15 cellular contexts compared by ENCODE assay signal in genomic region chr1:179012033-179012432, GRCh38. TPM values are rescaled to one million over a fixed set of nuclear protein-coding genes. Genes with fewer than 3 reads are reported as not detected.
DNase-seq lines count a peak whose midpoint lies in the region; ATAC-seq and TF ChIP-seq lines count a peak whose summit lies in the region.
"Had no signal": no experiment of that assay in that cellular context is flagged by ENCODE, and none has a peak within 500 bp of the region (broad histone marks: within the 10 kb centered on the region; RNA-seq: fewer than 3 reads in every experiment).

No MANE protein-coding gene starts in this region.

- no peaks in the 10 kb centered on the region for H3K9me3 ChIP-seq in gastrocnemius medialis
- H3K9me3 ChIP-seq: BLaER1, Caco-2 had no signal

- no peak for TF ChIP-seq POLR2A in gastrocnemius medialis (IDR thresholded peaks at IDR 0.05)

- H3K36me3 ChIP-seq in gastrocnemius medialis = no peaks in the 10 kb centered on the region
- H3K36me3 ChIP-seq: BLaER1 had no signal

- DNase-seq in LHCN-M2 (ENCODE audit: low read depth) = peak; percentile 36
- peak; percentile 36 for DNase-seq in dedifferentiated amniotic fluid mesenchymal stem cell (ENCODE audit: extremely low spot score)
- peak; percentile 69 for DNase-seq in fibroblast of the aortic adventitia (ENCODE audit: low read depth)
- no peak for DNase-seq in gastrocnemius medialis
- no peak for DNase-seq in NOMO-1 treated with dmso at 0.1 percent for 144 hours (lab: John Stamatoyannopoulos, UW; ENCODE audit: unreplicated experiment)
- no peak for DNase-seq in NCI-H2227 treated with DMSO at 0.1 percent for 48 hours (lab: John Stamatoyannopoulos, UW)
- no peak for DNase-seq in GM10248 (ENCODE audit: extremely low spot score)
- DNase-seq: AML-193; Caco-2; CD8-positive, alpha-beta memory T cell; DND-41; GDM1; H7 had no signal

- no peak for TF ChIP-seq CTCF in fibroblast of the aortic adventitia (IDR thresholded peaks at IDR 0.05; ENCODE audit: insufficient read depth, low read length)
- no peak for TF ChIP-seq CTCF in gastrocnemius medialis (IDR thresholded peaks at IDR 0.05 in 4 of 5, conservative IDR thresholded peaks at IDR 0.05 in 1 of 5)
- no peak for TF ChIP-seq CTCF in GM10248 (IDR thresholded peaks at IDR 0.05; ENCODE audit: control extremely low read depth, extremely low read depth, low read depth, missing control alignments)

- peaks cover 11 to 15% of the 10 kb centered on the region in 2 donors for H3K4me1 ChIP-seq in gastrocnemius medialis
- H3K4me1 ChIP-seq: Caco-2 had no signal

- ATAC-seq in gastrocnemius medialis = peak; percentile 71 to 92
- ATAC-seq: GM23338 had no signal

- intact Hi-C loops in gastrocnemius medialis (cut with DNase I; ENCODE audit: low total_unique reads) = no loop called here

- no peaks in the 10 kb centered on the region for H3K27me3 ChIP-seq in gastrocnemius medialis
- H3K27me3 ChIP-seq: BLaER1 had no signal

- in situ Hi-C loops in gastrocnemius medialis (cut with MboI; ENCODE audit: low sequenced_read_pairs in 4 of 4) = loop anchor here in 1 of 4 donors (25.0 kb wide), 2 partner anchors 475 to 675 kb away; no protein-coding TSS in a partner anchor

- no peak overlapping the region for H3K27ac ChIP-seq in gastrocnemius medialis
- H3K27ac ChIP-seq: BLaER1 had no signal

- CTCF ChIA-PET in GM10248 (lab: Yijun Ruan, JAX) = interaction anchor here (0.7 to 1.1 kb wide), 2 partner anchors 9 to 469 kb away, joined by 3 to 4 read pairs; no protein-coding TSS in a partner anchor

- H3K4me3 ChIP-seq in fibroblast of the aortic adventitia (ENCODE audit: low read depth, low read length) (no peak overlapping the region), gastrocnemius medialis (no peak overlapping the region)
- H3K4me3 ChIP-seq: BLaER1, GM23338 had no signal

- POLR2A ChIA-PET in GM10248 (lab: Yijun Ruan, JAX) = no interaction called here

RNA-seq across cellular contexts. Expression of gene FAM20B, which starts 13.7 kb away (rescaled TPM):
- total RNA-seq in LHCN-M2 (2014; rRNA removed) (34.8 and 37.0 TPM in 2 replicates), fibroblast of the aortic adventitia (ENCODE audit: low replicate concordance) (33.9 and 41.5 TPM in 2 replicates), gastrocnemius medialis (10 to 100 TPM; 19.7 to 43.7 (median 32.6) TPM)
- polyA plus RNA-seq in LHCN-M2 (2012) = 13.7 TPM

Comparison
In these comparisons a context has a peak if more than half of its experiments do, and no peak if none do; other contexts are left out.
1. DNase-seq: peak in LHCN-M2 (single experiment), dedifferentiated amniotic fluid mesenchymal stem cell (single experiment) and fibroblast of the aortic adventitia (single experiment); none in gastrocnemius medialis (0 of 2), NOMO-1 treated with dmso at 0.1 percent for 144 hours (single experiment), NCI-H2227 treated with DMSO at 0.1 percent for 48 hours (single experiment) and GM10248 (single experiment).